Comparison of ENCODE assay signal across 8 cellular contexts in genomic region chr11:122981388-122982264, GRCh38. TPM values are rescaled to one million over a fixed set of nuclear protein-coding genes. Genes with fewer than 3 reads are reported as not detected.
DNase-seq lines count a peak whose midpoint lies in the region; ATAC-seq and TF ChIP-seq lines count a peak whose summit lies in the region.

TSS of gene BSX (minus strand) at chr11:122981834. CDS start at chr11:122981671, 163 bp downstream.

- in situ Hi-C loops in astrocyte of the cerebellum (cut with HindIII; ENCODE audit: low sequenced_read_pairs), result no loop called here

- H3K4me1 Mint-ChIP-seq in T-cell, result peaks cover 43 to 52% (median 45%) of the 10 kb centered on the region in 3 donors

- intact Hi-C loops in left colon (cut with DNase I, micrococcal nuclease), result no loop called here

- peaks cover 74 to 88% of the 10 kb centered on the region in 2 donors for H3K27me3 Mint-ChIP-seq in T-cell

- H3K4me3 Mint-ChIP-seq in T-cell, result peak within 1 kb of the TSS in 1 of 3 donors; percentile 77

- no peak within 1 kb of the TSS for H3K27ac Mint-ChIP-seq in T-cell

- peaks cover 5% of the 10 kb centered on the region for H3K36me3 Mint-ChIP-seq in T-cell

- CTCF ChIA-PET in T-cell (lab: Charles Lee), result no interaction called here

- TF ChIP-seq CTCF in astrocyte of the cerebellum (IDR thresholded peaks at IDR 0.05; ENCODE audit: low read depth, low read length, missing control alignments), result no peak

- peak; percentile 70 for DNase-seq in 8988T
- DNase-seq in T-cell, result peak in 29 of 34 experiments; percentile 6 to 57 (median 40)
- DNase-seq in astrocyte of the cerebellum (ENCODE audit: low read depth), result peak; percentile 3
- DNase-seq in left colon, result peak in 1 of 2 donors; percentile 35
- DNase-seq in stimulated activated CD8-positive, alpha-beta memory T cell treated with anti-CD3 and anti-CD28 coated beads, Interleukin-12 subunit alpha, Interleukin-12 subunit beta, amount 100 ng/mL, for 1 hour (ENCODE audit: low read depth), result peak; percentile 14
- DNase-seq in SHP77 (lab: John Stamatoyannopoulos, UW), result no peak
- DNase-seq in NCI-H1930 (lab: John Stamatoyannopoulos, UW), result no peak

- POLR2A ChIA-PET in T-cell (lab: Charles Lee), result interaction anchor here in 1 of 2 donors (0.6 kb wide), 1 partner anchor 24 kb away, joined by 6 read pairs; no protein-coding TSS in a partner anchor

- ATAC-seq in HG02973 (IDR thresholded peaks at IDR 0.05; ENCODE audit: unreplicated experiment), result peak; percentile 53
- peak in 3 of 4 experiments; percentile 44 to 67 (median 58) for ATAC-seq in T-cell (replicated peaks in 1 of 4)
- ATAC-seq in left colon, result peak; percentile 57

- no peak within 1 kb of the TSS for H3K4me3 ChIP-seq in astrocyte of the cerebellum (ENCODE audit: low read depth, low read length)

- no peaks in the 10 kb centered on the region for H3K9me3 Mint-ChIP-seq in T-cell

RNA-seq across cellular contexts. Expression of gene BSX, which starts in this region (rescaled TPM):
- total RNA-seq in T-cell, result not detected
- not detected for total RNA-seq in left colon

Comparison
In these comparisons a context has a peak if more than half of its experiments do, and no peak if none do; other contexts are left out.
1. Peak in DNase-seq and ATAC-seq in T-cell; RNA of the gene not detected or under 1 TPM.
2. Peak in ATAC-seq in left colon; RNA of the gene not detected or under 1 TPM.
3. DNase-seq: peak in 8988T (single experiment), astrocyte of the cerebellum (single experiment) and stimulated activated CD8-positive, alpha-beta memory T cell treated with anti-CD3 and anti-CD28 coated beads, Interleukin-12 subunit alpha, Interleukin-12 subunit beta, amount 100 ng/mL, for 1 hour (single experiment); none in SHP77 (0 of 2) and NCI-H1930 (0 of 2).
4. Peak in every context shown above with its lines, with median percentiles within 50 percentile points of each other: ATAC-seq.